ENCODE assay signal across 9 cellular contexts in genomic region chr22:25069758-25070461, GRCh38.
A peak's percentile ranks its signal among the peaks of the same experiment; 100 is the strongest.
DNase-seq lines count a peak whose midpoint lies in the region; ATAC-seq, FAIRE-seq and TF ChIP-seq lines count a peak whose summit lies in the region.
"Had no signal": no experiment of that assay in that cellular context is flagged by ENCODE, and none has a peak within 500 bp of the region (broad histone marks: within the 10 kb centered on the region; RNA-seq: fewer than 3 reads in every experiment).

No MANE protein-coding gene starts in this region.

- DNase-seq in GM12891 (ENCODE audit: insufficient read length, low spot score) (no peak), sciatic nerve (ENCODE audit: low spot score) (no peak), OCI-LY7 (ENCODE audit: low spot score) (no peak), RCC 7860 (ENCODE audit: low spot score) (no peak)
- DNase-seq in activated CD8-positive, alpha-beta T cell treated with anti-CD3 and anti-CD28 coated beads for 36 hours, result peak; percentile 57
- DNase-seq: RPMI8226 had no signal

- TF ChIP-seq POLR2A in GM12891 (IDR thresholded peaks at IDR 0.05; ENCODE audit: low read depth, low read length) (no peak), gastroesophageal sphincter (IDR thresholded peaks at IDR 0.05) (no peak)

- POLR2A ChIA-PET in activated CD8-positive, alpha-beta T cell treated with anti-CD3 and anti-CD28 coated beads for 36 hours (lab: Charles Lee), result interaction anchor here (0.9 to 1.8 kb wide), 5 partner anchors 9 to 41 kb away, joined by 3 to 7 read pairs (median 5); no protein-coding TSS in a partner anchor
- POLR2A ChIA-PET in OCI-LY7 (lab: Charles Lee), result no interaction called here

- FAIRE-seq in GM12891 (lab: Jason Lieb, UNC), result peak; percentile 87
- FAIRE-seq in RCC 7860 (lab: Jason Lieb, UNC), result no peak

- H3K9me3 ChIP-seq in gastroesophageal sphincter, result no peaks in the 10 kb centered on the region
- no peaks in the 10 kb centered on the region for H3K9me3 ChIP-seq in OCI-LY7 (ENCODE audit: low read length)

- no peaks in the 10 kb centered on the region for H4K20me1 ChIP-seq in OCI-LY7 (ENCODE audit: insufficient read depth, low read length)

- no peaks in the 10 kb centered on the region for H3K79me2 ChIP-seq in OCI-LY7 (ENCODE audit: insufficient read depth, low read depth, low read length)

- H3K4me1 ChIP-seq in gastroesophageal sphincter, result peaks cover 0 to 61% (median 0%) of the 10 kb centered on the region in 3 donors
- no peaks in the 10 kb centered on the region for H3K4me1 ChIP-seq in OCI-LY7 (ENCODE audit: insufficient read depth, low read length, poor library complexity, severe bottlenecking)

- H3K27ac ChIP-seq in gastroesophageal sphincter (peak overlapping the region; percentile 9 to 76 (median 64)), OCI-LY7 (ENCODE audit: low read depth, low read length, poor library complexity, severe bottlenecking) (no peak overlapping the region)

- no peaks in the 10 kb centered on the region for H3K27me3 Mint-ChIP-seq in activated CD8-positive, alpha-beta T cell treated with anti-CD3 and anti-CD28 coated beads for 36 hours

- TF ChIP-seq CTCF in activated CD8-positive, alpha-beta T cell treated with anti-CD3 and anti-CD28 coated beads for 36 hours (IDR thresholded peaks at IDR 0.05), result no peak
- TF ChIP-seq CTCF in gastroesophageal sphincter (IDR thresholded peaks at IDR 0.05), result no peak
- TF ChIP-seq CTCF in OCI-LY7 (conservative IDR thresholded peaks at IDR 0.05; ENCODE audit: low read length), result no peak

- no peak for TF ChIP-seq EP300 in gastroesophageal sphincter (IDR thresholded peaks at IDR 0.05)

- no peak overlapping the region for H3K4me2 ChIP-seq in OCI-LY7 (ENCODE audit: low read length)

- BruUV-seq in OCI-LY7 (replicated peaks; lab: Mats Ljungman, UMichigan), result no TSS peak

- H3K36me3 ChIP-seq in gastroesophageal sphincter (no peaks in the 10 kb centered on the region), OCI-LY7 (ENCODE audit: insufficient read depth, low read length) (no peaks in the 10 kb centered on the region)

- WGBS in gastroesophageal sphincter (ENCODE audit: low coverage in 1 of 2), 2 donors, result 33 to 73% methylated on average over 2 to 21 of the region's 29 CpGs

- H3K27ac Mint-ChIP-seq in activated CD8-positive, alpha-beta T cell treated with anti-CD3 and anti-CD28 coated beads for 36 hours, result peak overlapping the region; percentile 97

- CTCF ChIA-PET in activated CD8-positive, alpha-beta T cell treated with anti-CD3 and anti-CD28 coated beads for 36 hours (lab: Charles Lee), result interaction anchor here (0.8 to 4.9 kb wide), 8 partner anchors 9 to 102 kb away, joined by 3 to 24 read pairs (median 7); no protein-coding TSS in a partner anchor
- CTCF ChIA-PET in OCI-LY7 (lab: Charles Lee; ENCODE audit: unreplicated experiment), result no interaction called here

- H2AFZ ChIP-seq in OCI-LY7 (ENCODE audit: low read length), result no peak overlapping the region

- no peaks in the 10 kb centered on the region for H3K9me3 Mint-ChIP-seq in activated CD8-positive, alpha-beta T cell treated with anti-CD3 and anti-CD28 coated beads for 36 hours

- intact Hi-C loops in activated CD8-positive, alpha-beta T cell treated with anti-CD3 and anti-CD28 coated beads for 36 hours (cut with micrococcal nuclease), result loop anchor here (10.0 kb wide), 2 partner anchors 105 to 665 kb away; no protein-coding TSS in a partner anchor
- intact Hi-C loops in sciatic nerve (cut with DNase I), result no loop called here
- intact Hi-C loops in OCI-LY7 (cut with micrococcal nuclease; ENCODE audit: unreplicated experiment), result no loop called here

- H3K4me3 Mint-ChIP-seq in activated CD8-positive, alpha-beta T cell treated with anti-CD3 and anti-CD28 coated beads for 36 hours, result peak overlapping the region; percentile 78

- peak; percentile 20 for ATAC-seq in activated CD8-positive, alpha-beta T cell treated with anti-CD3 and anti-CD28 coated beads for 36 hours
- ATAC-seq in gastroesophageal sphincter (peak; percentile 37), sciatic nerve (peak; percentile 56), GM21619 (IDR thresholded peaks at IDR 0.05; ENCODE audit: unreplicated experiment) (no peak), HG03342 (IDR thresholded peaks at IDR 0.05; ENCODE audit: unreplicated experiment) (no peak)

- no peaks in the 10 kb centered on the region for H3K27me3 ChIP-seq in gastroesophageal sphincter

- no peaks in the 10 kb centered on the region for H3K9me2 ChIP-seq in OCI-LY7 (ENCODE audit: insufficient read depth, low read length)

- H3K4me1 Mint-ChIP-seq in activated CD8-positive, alpha-beta T cell treated with anti-CD3 and anti-CD28 coated beads for 36 hours (ENCODE audit: low read depth), result peaks cover 86% of the 10 kb centered on the region

- H3K36me3 Mint-ChIP-seq in activated CD8-positive, alpha-beta T cell treated with anti-CD3 and anti-CD28 coated beads for 36 hours (ENCODE audit: low read depth), result peaks cover 4% of the 10 kb centered on the region

- H3K4me3 ChIP-seq in gastroesophageal sphincter (peak overlapping the region; percentile 4 to 50), OCI-LY7 (ENCODE audit: low read depth, low read length, poor library complexity, severe bottlenecking) (no peak overlapping the region)

TF ChIP-seq in GM12891, 5 proteins besides CTCF, POLR2A, EP300 and RAD21:
- TF ChIP-seq TAF1 (IDR thresholded peaks at IDR 0.05; ENCODE audit: low read depth, low read length) (no peak), SPI1 (IDR thresholded peaks at IDR 0.05; ENCODE audit: low read depth, low read length) (no peak), POU2F2 (IDR thresholded peaks at IDR 0.05; ENCODE audit: low read depth, low read length) (no peak), PAX5 (IDR thresholded peaks at IDR 0.05; ENCODE audit: insufficient read depth, low read length, severe bottlenecking) (no peak), POLR2AphosphoS5 (IDR thresholded peaks at IDR 0.05; ENCODE audit: low read depth, low read length) (no peak)
TF ChIP-seq in GM12891: peak in this region for 0.

Comparison
In these comparisons a context has a peak if more than half of its experiments do, and no peak if none do; other contexts are left out.
1. ATAC-seq: peak in activated CD8-positive, alpha-beta T cell treated with anti-CD3 and anti-CD28 coated beads for 36 hours (single experiment), gastroesophageal sphincter (single experiment) and sciatic nerve (single experiment); none in GM21619 (single experiment) and HG03342 (single experiment).